1 cellular context compared by ENCODE assay signal in genomic region chr13:31904941-31905824, GRCh38.
TF ChIP-seq lines count a peak whose summit lies in the region.

No MANE protein-coding gene starts in this region.

TF ChIP-seq in GM23338, 12 proteins besides CTCF, POLR2A, EP300 and RAD21 (continued from another document):
- TF ChIP-seq, protein P1, sequence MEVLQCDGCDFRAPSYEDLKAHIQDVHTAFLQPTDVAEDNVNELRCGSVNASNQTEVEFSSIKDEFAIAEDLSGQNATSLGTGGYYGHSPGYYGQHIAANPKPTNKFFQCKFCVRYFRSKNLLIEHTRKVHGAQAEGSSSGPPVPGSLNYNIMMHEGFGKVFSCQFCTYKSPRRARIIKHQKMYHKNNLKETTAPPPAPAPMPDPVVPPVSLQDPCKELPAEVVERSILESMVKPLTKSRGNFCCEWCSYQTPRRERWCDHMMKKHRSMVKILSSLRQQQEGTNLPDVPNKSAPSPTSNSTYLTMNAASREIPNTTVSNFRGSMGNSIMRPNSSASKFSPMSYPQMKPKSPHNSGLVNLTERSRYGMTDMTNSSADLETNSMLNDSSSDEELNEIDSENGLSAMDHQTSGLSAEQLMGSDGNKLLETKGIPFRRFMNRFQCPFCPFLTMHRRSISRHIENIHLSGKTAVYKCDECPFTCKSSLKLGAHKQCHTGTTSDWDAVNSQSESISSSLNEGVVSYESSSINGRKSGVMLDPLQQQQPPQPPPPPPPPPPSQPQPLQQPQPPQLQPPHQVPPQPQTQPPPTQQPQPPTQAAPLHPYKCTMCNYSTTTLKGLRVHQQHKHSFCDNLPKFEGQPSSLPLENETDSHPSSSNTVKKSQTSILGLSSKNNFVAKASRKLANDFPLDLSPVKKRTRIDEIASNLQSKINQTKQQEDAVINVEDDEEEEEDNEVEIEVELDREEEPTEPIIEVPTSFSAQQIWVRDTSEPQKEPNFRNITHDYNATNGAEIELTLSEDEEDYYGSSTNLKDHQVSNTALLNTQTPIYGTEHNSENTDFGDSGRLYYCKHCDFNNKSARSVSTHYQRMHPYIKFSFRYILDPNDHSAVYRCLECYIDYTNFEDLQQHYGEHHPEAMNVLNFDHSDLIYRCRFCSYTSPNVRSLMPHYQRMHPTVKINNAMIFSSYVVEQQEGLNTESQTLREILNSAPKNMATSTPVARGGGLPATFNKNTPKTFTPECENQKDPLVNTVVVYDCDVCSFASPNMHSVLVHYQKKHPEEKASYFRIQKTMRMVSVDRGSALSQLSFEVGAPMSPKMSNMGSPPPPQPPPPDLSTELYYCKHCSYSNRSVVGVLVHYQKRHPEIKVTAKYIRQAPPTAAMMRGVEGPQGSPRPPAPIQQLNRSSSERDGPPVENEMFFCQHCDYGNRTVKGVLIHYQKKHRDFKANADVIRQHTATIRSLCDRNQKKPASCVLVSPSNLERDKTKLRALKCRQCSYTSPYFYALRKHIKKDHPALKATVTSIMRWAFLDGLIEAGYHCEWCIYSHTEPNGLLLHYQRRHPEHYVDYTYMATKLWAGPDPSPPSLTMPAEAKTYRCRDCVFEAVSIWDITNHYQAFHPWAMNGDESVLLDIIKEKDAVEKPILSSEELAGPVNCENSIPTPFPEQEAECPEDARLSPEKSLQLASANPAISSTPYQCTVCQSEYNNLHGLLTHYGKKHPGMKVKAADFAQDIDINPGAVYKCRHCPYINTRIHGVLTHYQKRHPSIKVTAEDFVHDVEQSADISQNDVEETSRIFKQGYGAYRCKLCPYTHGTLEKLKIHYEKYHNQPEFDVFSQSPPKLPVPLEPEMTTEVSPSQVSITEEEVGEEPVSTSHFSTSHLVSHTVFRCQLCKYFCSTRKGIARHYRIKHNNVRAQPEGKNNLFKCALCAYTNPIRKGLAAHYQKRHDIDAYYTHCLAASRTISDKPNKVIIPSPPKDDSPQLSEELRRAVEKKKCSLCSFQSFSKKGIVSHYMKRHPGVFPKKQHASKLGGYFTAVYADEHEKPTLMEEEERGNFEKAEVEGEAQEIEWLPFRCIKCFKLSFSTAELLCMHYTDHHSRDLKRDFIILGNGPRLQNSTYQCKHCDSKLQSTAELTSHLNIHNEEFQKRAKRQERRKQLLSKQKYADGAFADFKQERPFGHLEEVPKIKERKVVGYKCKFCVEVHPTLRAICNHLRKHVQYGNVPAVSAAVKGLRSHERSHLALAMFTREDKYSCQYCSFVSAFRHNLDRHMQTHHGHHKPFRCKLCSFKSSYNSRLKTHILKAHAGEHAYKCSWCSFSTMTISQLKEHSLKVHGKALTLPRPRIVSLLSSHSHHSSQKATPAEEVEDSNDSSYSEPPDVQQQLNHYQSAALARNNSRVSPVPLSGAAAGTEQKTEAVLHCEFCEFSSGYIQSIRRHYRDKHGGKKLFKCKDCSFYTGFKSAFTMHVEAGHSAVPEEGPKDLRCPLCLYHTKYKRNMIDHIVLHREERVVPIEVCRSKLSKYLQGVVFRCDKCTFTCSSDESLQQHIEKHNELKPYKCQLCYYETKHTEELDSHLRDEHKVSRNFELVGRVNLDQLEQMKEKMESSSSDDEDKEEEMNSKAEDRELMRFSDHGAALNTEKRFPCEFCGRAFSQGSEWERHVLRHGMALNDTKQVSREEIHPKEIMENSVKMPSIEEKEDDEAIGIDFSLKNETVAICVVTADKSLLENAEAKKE (CRISPR knock-in tag; IDR thresholded peaks at IDR 0.05): no peak
- TF ChIP-seq CREB1 (CRISPR knock-in tag; IDR thresholded peaks at IDR 0.05; ENCODE audit: low read depth) (no peak), ZNF114 (CRISPR knock-in tag; IDR thresholded peaks at IDR 0.05) (no peak), ZNF331 (CRISPR knock-in tag; IDR thresholded peaks at IDR 0.05; ENCODE audit: low read depth) (no peak), ETS1 (IDR thresholded peaks at IDR 0.05) (no peak), EZH2 (IDR thresholded peaks at IDR 0.05; ENCODE audit: low read depth, unreplicated experiment) (no peak), NANOG (IDR thresholded peaks at IDR 0.05; ENCODE audit: borderline replicate concordance) (no peak)
TF ChIP-seq in GM23338: peak in this region for 0.
